9 cellular contexts compared by ENCODE assay signal in the genomic region with DNA sequence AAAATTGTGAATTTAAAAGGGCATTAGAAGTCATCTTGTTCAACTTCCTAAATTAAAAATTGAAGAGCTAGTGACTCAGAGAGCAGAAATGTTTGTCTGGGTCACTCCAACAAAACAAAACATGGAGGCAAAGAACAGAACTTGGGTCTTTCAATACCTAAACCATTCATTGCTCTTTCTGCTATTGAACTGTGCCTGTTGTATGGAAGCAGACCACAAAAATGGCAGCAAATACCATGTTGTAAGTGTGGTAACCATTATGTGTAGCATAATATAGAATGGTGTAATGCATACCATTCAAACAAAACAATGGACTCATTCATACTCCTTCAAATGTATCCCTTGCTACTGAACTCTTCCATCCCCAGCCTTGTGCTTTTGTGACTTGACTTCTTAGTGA.
"Had no signal": no experiment of that assay in that cellular context is flagged by ENCODE, and none has a peak within 500 bp of the region (broad histone marks: within the 10 kb centered on the region; RNA-seq: fewer than 3 reads in every experiment).

No MANE protein-coding gene starts in this region.

- H3K27ac ChIP-seq: GM23248, HL-60 had no signal

- H3K9ac ChIP-seq: GM23248 had no signal

- H3K4me3 Mint-ChIP-seq: H9, IgD-negative memory B cell had no signal

- H3K27ac Mint-ChIP-seq: H9, IgD-negative memory B cell had no signal

- H2AFZ ChIP-seq: GM23248 had no signal

- H3K4me3 ChIP-seq: GM23248 had no signal

- FAIRE-seq: H54, HepG2 had no signal

- H3K36me3 Mint-ChIP-seq: IgD-negative memory B cell had no signal

- H3K27me3 Mint-ChIP-seq: IgD-negative memory B cell had no signal

- DNase-seq: GM23248, GOT3, H9, HCEC 1CT, KBM-7 had no signal

- H3K4me1 Mint-ChIP-seq: H9, IgD-negative memory B cell had no signal
